Comparison of ENCODE assay signal across 24 cellular contexts in genomic region chr21:44835647-44835973, GRCh38. TPM values are rescaled to one million over a fixed set of nuclear protein-coding genes. Genes with fewer than 3 reads are reported as not detected.
DNase-seq lines count a peak whose midpoint lies in the region; ATAC-seq, FAIRE-seq and TF ChIP-seq lines count a peak whose summit lies in the region.
"Had no signal": no experiment of that assay in that cellular context is flagged by ENCODE, and none has a peak within 500 bp of the region (broad histone marks: within the 10 kb centered on the region; RNA-seq: fewer than 3 reads in every experiment).

No MANE protein-coding gene starts in this region.

- POLR2A ChIA-PET in K562 (lab: Yijun Ruan, JAX), result interaction anchor here (0.7 kb wide), 1 partner anchor 73 kb away, joined by 3 read pairs; no protein-coding TSS in a partner anchor
- POLR2A ChIA-PET in activated CD8-positive, alpha-beta T cell treated with anti-CD3 and anti-CD28 coated beads for 36 hours (lab: Charles Lee), result no interaction called here

- no peak overlapping the region for H3K4me3 ChIP-seq in K562
- H3K4me3 ChIP-seq in spleen, result no peak overlapping the region
- H3K4me3 ChIP-seq: A549; BLaER1 treated with 17β-estradiol and CSF1 and Interleukin-3, amounts not matched to agents 10 nM and 100 nM; GM12878; HAP-1 had no signal

- H3K36me3 Mint-ChIP-seq in activated CD8-positive, alpha-beta T cell treated with anti-CD3 and anti-CD28 coated beads for 36 hours (ENCODE audit: low read depth), result no peaks in the 10 kb centered on the region
- H3K36me3 Mint-ChIP-seq: CD14-positive monocyte; CD8-positive, alpha-beta memory T cell had no signal

- BruUV-seq in K562 (replicated peaks; lab: Mats Ljungman, UMichigan), result no TSS peak

- CTCF ChIA-PET in K562 (lab: Yijun Ruan, JAX; ENCODE audit: low intra/inter-chr PET ratio), result interaction anchor here (1.0 kb wide), 1 partner anchor 35 kb away, joined by 3 read pairs; no protein-coding TSS in a partner anchor
- CTCF ChIA-PET in activated CD8-positive, alpha-beta T cell treated with anti-CD3 and anti-CD28 coated beads for 36 hours (lab: Charles Lee), result no interaction called here

- no peak for DNase-seq in stimulated activated naive CD8-positive, alpha-beta T cell treated with anti-CD3 and anti-CD28 coated beads, Interleukin-15, amount 100 ng/mL, for 72 hours
- DNase-seq in stimulated activated naive CD8-positive, alpha-beta T cell treated with anti-CD3 and anti-CD28 coated beads, Interleukin-15, Interleukin-2, amounts not matched to agents 100 U/mL and 50 U/mL, for 24 hours, result no peak
- DNase-seq in K562 (ENCODE audit: extremely low read depth in 1 of 4, low spot score in 3 of 4), result no peak
- DNase-seq in spleen, result peak; percentile 34
- no peak for DNase-seq in activated CD8-positive, alpha-beta T cell treated with anti-CD3 and anti-CD28 coated beads for 36 hours
- DNase-seq in activated CD8-positive, alpha-beta memory T cell treated with anti-CD3 and anti-CD28 coated beads, Interleukin-2, amount 50 U/mL, for 48 hours, result no peak
- DNase-seq: 8988T; ACHN; AML-193; BE2C; CD4-positive, alpha-beta T cell; CD8-positive, alpha-beta memory T cell; DMS 273 treated with DMSO at 0.1 percent for 48 hours; DMS79; EL; GDM1; GOT3 had no signal

- in situ Hi-C loops in K562 (cut with MboI), result no loop called here

- H3K9me3 ChIP-seq in K562 (replicated peaks; ENCODE audit: control insufficient read depth, insufficient read depth, low read depth, low read length) (no peaks in the 10 kb centered on the region), spleen (no peaks in the 10 kb centered on the region)
- H3K9me3 ChIP-seq: A549; BE2C; BLaER1 treated with 17β-estradiol and CSF1 and Interleukin-3, amounts not matched to agents 10 nM and 100 nM; HAP-1 had no signal

- H3K9me3 Mint-ChIP-seq in stimulated activated naive CD8-positive, alpha-beta T cell treated with anti-CD3 and anti-CD28 coated beads, Interleukin-15, amount 100 ng/mL, for 72 hours, result no peaks in the 10 kb centered on the region
- no peaks in the 10 kb centered on the region for H3K9me3 Mint-ChIP-seq in activated CD8-positive, alpha-beta T cell treated with anti-CD3 and anti-CD28 coated beads for 36 hours
- H3K9me3 Mint-ChIP-seq: CD4-positive, alpha-beta T cell; CD8-positive, alpha-beta memory T cell had no signal

- TF ChIP-seq RAD21 in K562 (CRISPR knock-in tag; conservative IDR thresholded peaks at IDR 0.05 in 1 of 2, IDR thresholded peaks at IDR 0.05 in 1 of 2), result no peak

- H3K27ac ChIP-seq in K562 (ENCODE audit: extremely low read depth, low read depth, low read length), result no peak overlapping the region
- no peak overlapping the region for H3K27ac ChIP-seq in spleen
- H3K27ac ChIP-seq: A549; BLaER1 treated with 17β-estradiol and CSF1 and Interleukin-3, amounts not matched to agents 10 nM and 100 nM had no signal

- peak; percentile 13 for ATAC-seq in stimulated activated naive CD8-positive, alpha-beta T cell treated with anti-CD3 and anti-CD28 coated beads, Interleukin-15, amount 100 ng/mL, for 72 hours
- ATAC-seq in stimulated activated naive CD8-positive, alpha-beta T cell treated with anti-CD3 and anti-CD28 coated beads, Interleukin-15, Interleukin-2, amounts not matched to agents 100 U/mL and 50 U/mL, for 24 hours, result no peak
- no peak for ATAC-seq in K562
- no peak for ATAC-seq in activated CD8-positive, alpha-beta T cell treated with anti-CD3 and anti-CD28 coated beads for 36 hours
- ATAC-seq: GM12878 had no signal

- no peak overlapping the region for H3K27ac Mint-ChIP-seq in stimulated activated naive CD8-positive, alpha-beta T cell treated with anti-CD3 and anti-CD28 coated beads, Interleukin-15, amount 100 ng/mL, for 72 hours
- H3K27ac Mint-ChIP-seq in activated CD8-positive, alpha-beta T cell treated with anti-CD3 and anti-CD28 coated beads for 36 hours, result no peak overlapping the region
- H3K27ac Mint-ChIP-seq: CD14-positive monocyte; CD4-positive, alpha-beta T cell; CD8-positive, alpha-beta memory T cell had no signal

- intact Hi-C loops in K562 (cut with micrococcal nuclease) (loop anchor here (10.0 kb wide), 1 partner anchor 791 kb away; no protein-coding TSS in a partner anchor), spleen (cut with DNase I; ENCODE audit: low total_unique reads) (no loop called here)
- intact Hi-C loops in activated CD8-positive, alpha-beta T cell treated with anti-CD3 and anti-CD28 coated beads for 36 hours (cut with micrococcal nuclease), result loop anchor here (2.0 kb wide), 1 partner anchor 35 kb away; the partner anchor contains the start of gene UBE2G2

- peak overlapping the region; percentile 23; the same call in 1 of the 2 replicates for H3K4me2 ChIP-seq in K562 (ENCODE audit: insufficient read depth, low read length)
- H3K4me2 ChIP-seq: A549 had no signal

- peaks cover 10% of the 10 kb centered on the region for H3K4me1 Mint-ChIP-seq in stimulated activated naive CD8-positive, alpha-beta T cell treated with anti-CD3 and anti-CD28 coated beads, Interleukin-15, amount 100 ng/mL, for 72 hours
- H3K4me1 Mint-ChIP-seq in activated CD8-positive, alpha-beta T cell treated with anti-CD3 and anti-CD28 coated beads for 36 hours (ENCODE audit: low read depth), result peaks cover 5% of the 10 kb centered on the region

- H3K4me1 ChIP-seq in K562 (replicated peaks in 1 of 2; ENCODE audit: control insufficient read depth in 2 of 2, insufficient read depth in 2 of 2, low read length in 2 of 2) (peaks cover 29 to 44% of the 10 kb centered on the region in 2 experiments), spleen (peaks cover 0 to 12% (median 4%) of the 10 kb centered on the region in 6 donors)
- H3K4me1 ChIP-seq: BE2C, HAP-1 had no signal

- 24% methylated on average over 8 of the region's 8 CpGs for WGBS in K562 (ENCODE audit: insufficient coverage, low coverage, missing lambda C conversion rate)
- WGBS in spleen, 5 donors, result 63 to 85% (median 80%) methylated on average over 4 to 8 of the region's 8 CpGs

- H4K20me1 ChIP-seq in K562 (replicated peaks; ENCODE audit: control insufficient read depth, insufficient read depth, low read length), result peaks cover 5% of the 10 kb centered on the region; the same call in 1 of the 2 replicates

- no peak overlapping the region; the same call in 1 of the 2 replicates for H2AFZ ChIP-seq in K562 (ENCODE audit: low read depth, low read length)

- TF ChIP-seq POLR2A in K562 (conservative IDR thresholded peaks at IDR 0.05), result no peak
- no peak for TF ChIP-seq POLR2A in spleen (IDR thresholded peaks at IDR 0.05)

- no peak for FAIRE-seq in K562 (lab: Jason Lieb, UNC)
- FAIRE-seq: A549, D721Med, GM12878, H54 had no signal

- TF ChIP-seq EP300 in K562 (IDR thresholded peaks at IDR 0.05; ENCODE audit: low read length), result no peak

- H3K27me3 Mint-ChIP-seq in stimulated activated naive CD8-positive, alpha-beta T cell treated with anti-CD3 and anti-CD28 coated beads, Interleukin-15, amount 100 ng/mL, for 72 hours, result no peaks in the 10 kb centered on the region
- no peaks in the 10 kb centered on the region for H3K27me3 Mint-ChIP-seq in activated CD8-positive, alpha-beta T cell treated with anti-CD3 and anti-CD28 coated beads for 36 hours
- H3K27me3 Mint-ChIP-seq: CD4-positive, alpha-beta T cell had no signal

- peaks cover 4 to 10% of the 10 kb centered on the region in 2 experiments; a peak in 3 of 5 replicates for H3K27me3 ChIP-seq in K562 (ENCODE audit: control insufficient read depth in 2 of 2, insufficient read depth in 2 of 2, low read length in 2 of 2)
- peaks cover 0 to 7% (median 0%) of the 10 kb centered on the region in 7 donors for H3K27me3 ChIP-seq in spleen (replicated peaks in 1 of 7)
- H3K27me3 ChIP-seq: BE2C; BLaER1 treated with 17β-estradiol and CSF1 and Interleukin-3, amounts not matched to agents 10 nM and 100 nM had no signal

- H3K79me2 ChIP-seq in K562 (ENCODE audit: control insufficient read depth, insufficient read depth, low read length), result no peaks in the 10 kb centered on the region

- no peak for TF ChIP-seq CTCF in K562 (IDR thresholded peaks at IDR 0.05 in 2 of 3, conservative IDR thresholded peaks at IDR 0.05 in 1 of 3; ENCODE audit: insufficient read depth in 2 of 3, low read depth in 1 of 3, low read length in 3 of 3)
- no peak for TF ChIP-seq CTCF in spleen (IDR thresholded peaks at IDR 0.05 in 8 of 11, conservative IDR thresholded peaks at IDR 0.05 in 3 of 11)
- TF ChIP-seq CTCF in activated CD8-positive, alpha-beta T cell treated with anti-CD3 and anti-CD28 coated beads for 36 hours (IDR thresholded peaks at IDR 0.05), result no peak

- H3K9me1 ChIP-seq in K562 (ENCODE audit: control insufficient read depth, insufficient read depth, low read length), result no peaks in the 10 kb centered on the region

- H3K4me3 Mint-ChIP-seq in stimulated activated naive CD8-positive, alpha-beta T cell treated with anti-CD3 and anti-CD28 coated beads, Interleukin-15, amount 100 ng/mL, for 72 hours, result no peak overlapping the region
- no peak overlapping the region for H3K4me3 Mint-ChIP-seq in activated CD8-positive, alpha-beta T cell treated with anti-CD3 and anti-CD28 coated beads for 36 hours
- H3K4me3 Mint-ChIP-seq: CD14-positive monocyte; CD4-positive, alpha-beta T cell; CD8-positive, alpha-beta memory T cell had no signal

- H3K9ac ChIP-seq in K562 (ENCODE audit: insufficient read depth in 1 of 2, low read depth in 2 of 2, low read length in 2 of 2), result peak overlapping the region in 1 of 2 experiments; percentile 72; a peak in 1 of 4 replicates
- H3K9ac ChIP-seq: BLaER1 treated with 17β-estradiol and CSF1 and Interleukin-3, amounts not matched to agents 10 nM and 100 nM had no signal

- H3K36me3 ChIP-seq in K562 (ENCODE audit: control insufficient read depth, insufficient read depth, low read length), result no peaks in the 10 kb centered on the region
- no peaks in the 10 kb centered on the region for H3K36me3 ChIP-seq in spleen
- H3K36me3 ChIP-seq: BE2C; BLaER1 treated with 17β-estradiol and CSF1 and Interleukin-3, amounts not matched to agents 10 nM and 100 nM; HAP-1 had no signal

RNA-seq across cellular contexts. Expression of gene SUMO3, which starts 17.7 kb away (rescaled TPM):
- 32.4 and 33.2 TPM in 2 replicates for total RNA-seq in K562 (2011; cell fraction: chromatin; rRNA removed; ENCODE audit: low replicate concordance)
- 27.5 and 32.6 TPM in 2 replicates for total RNA-seq in K562 (2011; cell fraction: nucleolus; rRNA removed)
- 42.5 and 55.7 TPM in 2 replicates for total RNA-seq in K562 (2011; cell fraction: nucleoplasm; rRNA removed)
- 95.2 and 118 TPM in 2 replicates for total RNA-seq in K562 (2014; rRNA removed)
- total RNA-seq in K562 (2014; rRNA removed; fragmentation: Illumina TruSeq; extraction: Trizol), result 101 TPM in 2 replicates
- total RNA-seq in K562 (2015; rRNA removed; fragmentation: Illumina TruSeq; extraction: Trizol), result 111 and 113 TPM in 2 replicates
- total RNA-seq in K562 (2021), result 120 TPM in 2 replicates
- polyA plus RNA-seq in K562 (2011; rRNA removed), result 110 and 128 TPM in 2 replicates
- polyA plus RNA-seq in K562 (2011; cell fraction: cytosol; rRNA removed), result 132 and 183 TPM in 2 replicates
- polyA plus RNA-seq in K562 (2011; cell fraction: nucleus; rRNA removed), result 41.4 and 52.1 TPM in 2 replicates
- 95.3 and 142 TPM in 2 replicates for polyA plus RNA-seq in K562 (2012)
- polyA plus RNA-seq in K562 (2014; fragmentation: Illumina TruSeq; extraction: Trizol), result 142 and 144 TPM in 2 replicates
- polyA plus RNA-seq in K562 (2014; fragmentation: Nextera tagmentation; extraction: Ambion mirVana), result 10 to 100 TPM; 13.9 to 21.6 TPM
- 143 and 146 TPM in 2 replicates for polyA plus RNA-seq in K562 (2014; rRNA removed)
- 105 and 120 TPM in 2 replicates for polyA minus RNA-seq in K562 (2011; rRNA and poly(A)+ RNA removed)
- polyA minus RNA-seq in K562 (2011; cell fraction: cytosol; rRNA and poly(A)+ RNA removed), result 70.3 and 71.5 TPM in 2 replicates
- 18.8 and 32.3 TPM in 2 replicates for polyA minus RNA-seq in K562 (2011; cell fraction: nucleus; rRNA and poly(A)+ RNA removed)
- total RNA-seq in spleen, result 100 to 1,000 TPM in 1 of 7 donors, 10 to 100 TPM in 6; 62.2 to 101 (median 68.6) TPM
- polyA plus RNA-seq in spleen, result 10 to 100 TPM; 38.2 to 90.7 (median 57.9) TPM
- 10 to 100 TPM; 69.8 to 72.9 TPM for total RNA-seq in activated CD8-positive, alpha-beta T cell treated with anti-CD3 and anti-CD28 coated beads for 36 hours

RNA-seq across cellular contexts. Expression of gene UBE2G2, which starts 34.0 kb away (rescaled TPM):
- 217 and 395 TPM in 2 replicates for total RNA-seq in K562 (2011; cell fraction: chromatin; rRNA removed; ENCODE audit: low replicate concordance)
- 127 and 140 TPM in 2 replicates for total RNA-seq in K562 (2011; cell fraction: nucleolus; rRNA removed)
- 222 and 291 TPM in 2 replicates for total RNA-seq in K562 (2011; cell fraction: nucleoplasm; rRNA removed)
- total RNA-seq in K562 (2014; rRNA removed), result 122 and 148 TPM in 2 replicates
- 109 and 112 TPM in 2 replicates for total RNA-seq in K562 (2014; rRNA removed; fragmentation: Illumina TruSeq; extraction: Trizol)
- total RNA-seq in K562 (2015; rRNA removed; fragmentation: Illumina TruSeq; extraction: Trizol), result 99.0 and 112 TPM in 2 replicates
- 131 and 140 TPM in 2 replicates for total RNA-seq in K562 (2021)
- polyA plus RNA-seq in K562 (2011; rRNA removed), result 210 and 225 TPM in 2 replicates
- 249 and 260 TPM in 2 replicates for polyA plus RNA-seq in K562 (2011; cell fraction: cytosol; rRNA removed)
- polyA plus RNA-seq in K562 (2011; cell fraction: nucleus; rRNA removed), result 234 and 303 TPM in 2 replicates
- 119 and 202 TPM in 2 replicates for polyA plus RNA-seq in K562 (2012)
- polyA plus RNA-seq in K562 (2014; fragmentation: Illumina TruSeq; extraction: Trizol), result 198 and 202 TPM in 2 replicates
- polyA plus RNA-seq in K562 (2014; fragmentation: Nextera tagmentation; extraction: Ambion mirVana), result 10 to 100 TPM; 47.5 to 74.3 TPM
- polyA plus RNA-seq in K562 (2014; rRNA removed), result 200 and 297 TPM in 2 replicates
- 146 and 179 TPM in 2 replicates for polyA minus RNA-seq in K562 (2011; rRNA and poly(A)+ RNA removed)
- 83.5 and 87.6 TPM in 2 replicates for polyA minus RNA-seq in K562 (2011; cell fraction: cytosol; rRNA and poly(A)+ RNA removed)
- 115 and 148 TPM in 2 replicates for polyA minus RNA-seq in K562 (2011; cell fraction: nucleus; rRNA and poly(A)+ RNA removed)
- 100 to 1,000 TPM in 3 of 7 donors, 10 to 100 TPM in 4; 81.1 to 125 (median 93.8) TPM for total RNA-seq in spleen
- 10 to 100 TPM; 39.4 to 58.0 (median 46.9) TPM for polyA plus RNA-seq in spleen
- 100 to 1,000 TPM; 113 to 115 TPM for total RNA-seq in activated CD8-positive, alpha-beta T cell treated with anti-CD3 and anti-CD28 coated beads for 36 hours

RNA-seq across cellular contexts. Expression of gene PTTG1IP, which starts 37.9 kb away (rescaled TPM):
- total RNA-seq in K562 (2011; cell fraction: chromatin; rRNA removed; ENCODE audit: low replicate concordance), result 109 and 139 TPM in 2 replicates
- total RNA-seq in K562 (2011; cell fraction: nucleolus; rRNA removed), result 131 and 151 TPM in 2 replicates
- total RNA-seq in K562 (2011; cell fraction: nucleoplasm; rRNA removed), result 146 and 174 TPM in 2 replicates
- 85.4 and 97.6 TPM in 2 replicates for total RNA-seq in K562 (2014; rRNA removed)
- total RNA-seq in K562 (2014; rRNA removed; fragmentation: Illumina TruSeq; extraction: Trizol), result 65.7 and 66.2 TPM in 2 replicates
- 92.9 and 98.7 TPM in 2 replicates for total RNA-seq in K562 (2015; rRNA removed; fragmentation: Illumina TruSeq; extraction: Trizol)
- total RNA-seq in K562 (2021), result 99.3 and 99.5 TPM in 2 replicates
- polyA plus RNA-seq in K562 (2011; rRNA removed), result 92.4 and 138 TPM in 2 replicates
- polyA plus RNA-seq in K562 (2011; cell fraction: cytosol; rRNA removed), result 79.9 and 115 TPM in 2 replicates
- 69.1 and 123 TPM in 2 replicates for polyA plus RNA-seq in K562 (2011; cell fraction: nucleus; rRNA removed)
- polyA plus RNA-seq in K562 (2012), result 77.4 and 167 TPM in 2 replicates
- 77.0 and 77.8 TPM in 2 replicates for polyA plus RNA-seq in K562 (2014; fragmentation: Illumina TruSeq; extraction: Trizol)
- polyA plus RNA-seq in K562 (2014; fragmentation: Nextera tagmentation; extraction: Ambion mirVana), result 1 to 10 TPM; 5.0 to 9.2 TPM
- 82.4 and 86.9 TPM in 2 replicates for polyA plus RNA-seq in K562 (2014; rRNA removed)
- 54.1 and 70.2 TPM in 2 replicates for polyA minus RNA-seq in K562 (2011; rRNA and poly(A)+ RNA removed)
- 69.1 and 114 TPM in 2 replicates for polyA minus RNA-seq in K562 (2011; cell fraction: cytosol; rRNA and poly(A)+ RNA removed)
- 17.4 and 40.2 TPM in 2 replicates for polyA minus RNA-seq in K562 (2011; cell fraction: nucleus; rRNA and poly(A)+ RNA removed)
- total RNA-seq in spleen, result 100 to 1,000 TPM; 121 to 189 (median 165) TPM
- polyA plus RNA-seq in spleen, result 10 to 100 TPM; 57.6 to 69.3 (median 64.9) TPM
- total RNA-seq in activated CD8-positive, alpha-beta T cell treated with anti-CD3 and anti-CD28 coated beads for 36 hours, result 10 to 100 TPM; 60.7 to 61.8 TPM
